16 cellular contexts compared by ENCODE assay signal in genomic region chr1:47635111-47635510, GRCh38.
DNase-seq lines count a peak whose midpoint lies in the region; ATAC-seq and TF ChIP-seq lines count a peak whose summit lies in the region.
"Had no signal": no experiment of that assay in that cellular context is flagged by ENCODE, and none has a peak within 500 bp of the region (broad histone marks: within the 10 kb centered on the region; RNA-seq: fewer than 3 reads in every experiment).

No MANE protein-coding gene starts in this region.

- H2BK12ac ChIP-seq in mesenchymal stem cell (ENCODE audit: low read length in 2 of 2) (no peak overlapping the region), trophoblast cell (ENCODE audit: low read length) (no peak overlapping the region)

- H2AFZ ChIP-seq in mesenchymal stem cell (ENCODE audit: low read depth, low read length) (no peak overlapping the region), trophoblast cell (ENCODE audit: insufficient read depth, low read length, poor library complexity) (no peak overlapping the region)

- H3K4me3 ChIP-seq in mesenchymal stem cell (ENCODE audit: insufficient read depth in 1 of 2, low read depth in 1 of 2, low read length in 2 of 2) (no peak overlapping the region), trophoblast cell (ENCODE audit: low read depth, low read length) (no peak overlapping the region)
- H3K4me3 ChIP-seq: A549 had no signal

- no peak overlapping the region for H4K12ac ChIP-seq in trophoblast cell (ENCODE audit: low read depth, low read length)

- no peak for ATAC-seq in SK-N-SH treated with all-trans-retinoic acid at 6 μM for 48 hours
- ATAC-seq in GM19351 (IDR thresholded peaks at IDR 0.05; ENCODE audit: unreplicated experiment) = no peak
- ATAC-seq: A549; CD8-positive, alpha-beta T cell; HCT116 had no signal

- peak overlapping the region; percentile 45 for H3K9ac ChIP-seq in mesenchymal stem cell (ENCODE audit: low read length)
- H3K9ac ChIP-seq in trophoblast cell (ENCODE audit: low read length) = peak overlapping the region; percentile 38
- H3K9ac ChIP-seq: KMS-11 had no signal

- H3K14ac ChIP-seq in mesenchymal stem cell (ENCODE audit: low read length in 2 of 2) (no peak overlapping the region), trophoblast cell (ENCODE audit: low read length) (no peak overlapping the region)

- H3K36me3 ChIP-seq in mesenchymal stem cell (ENCODE audit: control insufficient read depth in 1 of 2, insufficient read depth in 2 of 2, low read depth in 1 of 2, low read length in 2 of 2) (no peaks in the 10 kb centered on the region), trophoblast cell (ENCODE audit: control insufficient read depth in 1 of 2, insufficient read depth in 2 of 2, low read length in 2 of 2) (no peaks in the 10 kb centered on the region)

- H3K27ac ChIP-seq in mesenchymal stem cell (ENCODE audit: low read length, poor library complexity, severe bottlenecking) (no peak overlapping the region), trophoblast cell (ENCODE audit: low read depth, low read length) (no peak overlapping the region)
- H3K27ac ChIP-seq: 22Rv1, A549, KMS-11 had no signal

- H3K9me3 ChIP-seq in mesenchymal stem cell (ENCODE audit: control insufficient read depth, low read length) (no peaks in the 10 kb centered on the region), trophoblast cell (ENCODE audit: insufficient read depth, low read depth, low read length) (peaks cover 1% of the 10 kb centered on the region)
- H3K9me3 ChIP-seq: A549 had no signal

- H2AK5ac ChIP-seq in mesenchymal stem cell (ENCODE audit: low read length, severe bottlenecking) (no peak overlapping the region), trophoblast cell (ENCODE audit: low read length) (no peak overlapping the region)

- H3K23ac ChIP-seq in mesenchymal stem cell (ENCODE audit: low read length in 2 of 2) (no peak overlapping the region), trophoblast cell (ENCODE audit: low read length) (no peak overlapping the region)

- H3K79me1 ChIP-seq in mesenchymal stem cell (replicated peaks; ENCODE audit: low read length, poor library complexity, severe bottlenecking) (no peaks in the 10 kb centered on the region), trophoblast cell (ENCODE audit: low read length) (no peaks in the 10 kb centered on the region)

- peak; percentile 16 for DNase-seq in DMS79 (lab: John Stamatoyannopoulos, UW)
- DNase-seq in DMS79 treated with DMSO at 0.1 percent for 48 hours (lab: John Stamatoyannopoulos, UW) = no peak
- DNase-seq in mesenchymal stem cell = no peak
- DNase-seq in trophoblast cell = no peak
- DNase-seq in retina = no peak
- DNase-seq: AML-193; Calu3; CD8-positive, alpha-beta T cell; GOT3; H7 had no signal

- H4K91ac ChIP-seq in mesenchymal stem cell (ENCODE audit: low read length) (no peak overlapping the region), trophoblast cell (ENCODE audit: low read depth, low read length) (no peak overlapping the region)

- no peak overlapping the region for H2BK120ac ChIP-seq in mesenchymal stem cell (ENCODE audit: low read depth, low read length)
- no peak overlapping the region for H2BK120ac ChIP-seq in trophoblast cell (ENCODE audit: insufficient read depth, low read length, poor library complexity)

- H3K27me3 ChIP-seq in mesenchymal stem cell (ENCODE audit: control insufficient read depth in 1 of 2, insufficient read depth in 1 of 2, low read length in 2 of 2) (peaks cover 7 to 34% of the 10 kb centered on the region in 2 experiments), trophoblast cell (ENCODE audit: insufficient read depth, low read length) (no peaks in the 10 kb centered on the region)

- no peak overlapping the region for H2BK15ac ChIP-seq in mesenchymal stem cell (ENCODE audit: low read depth, poor library complexity, severe bottlenecking)

- 99% methylated on average over 5 of the region's 5 CpGs for WGBS in mesenchymal stem cell
- WGBS in trophoblast cell (ENCODE audit: extremely low coverage, insufficient coverage, insufficient read length) = no CpG with 5 or more reads among the region's 5 CpGs

- H3K4ac ChIP-seq in mesenchymal stem cell (ENCODE audit: low read depth in 1 of 2, low read length in 2 of 2) (no peak overlapping the region), trophoblast cell (ENCODE audit: low read depth, low read length) (no peak overlapping the region)

- no peaks in the 10 kb centered on the region for H3K79me2 ChIP-seq in trophoblast cell (ENCODE audit: control insufficient read depth, insufficient read depth, low read length, poor library complexity)

- H4K8ac ChIP-seq in mesenchymal stem cell (ENCODE audit: low read length) = no peak overlapping the region
- no peak overlapping the region for H4K8ac ChIP-seq in trophoblast cell (ENCODE audit: low read depth, low read length)

- no peaks in the 10 kb centered on the region for H3K4me1 ChIP-seq in mesenchymal stem cell (ENCODE audit: control insufficient read depth, insufficient read depth, low read depth, low read length)
- H3K4me1 ChIP-seq in trophoblast cell (ENCODE audit: control insufficient read depth in 1 of 2, insufficient read depth in 2 of 2, low read length in 2 of 2) = no peaks in the 10 kb centered on the region
- H3K4me1 ChIP-seq: A549 had no signal

- H3K18ac ChIP-seq in mesenchymal stem cell (ENCODE audit: low read depth in 1 of 2, low read length in 2 of 2) = no peak overlapping the region
- no peak overlapping the region for H3K18ac ChIP-seq in trophoblast cell (ENCODE audit: low read length)

- H3K4me2 ChIP-seq in mesenchymal stem cell (ENCODE audit: low read length, poor library complexity, severe bottlenecking) (no peak overlapping the region), trophoblast cell (ENCODE audit: low read length) (no peak overlapping the region)
- H3K4me2 ChIP-seq: A549, KMS-11 had no signal

- no peak overlapping the region for H2BK5ac ChIP-seq in mesenchymal stem cell (ENCODE audit: low read depth, low read length, poor library complexity, severe bottlenecking)
- no peak overlapping the region for H2BK5ac ChIP-seq in trophoblast cell (ENCODE audit: low read depth, low read length, poor library complexity)

TF ChIP-seq in SK-N-SH treated with all-trans-retinoic acid at 6 μM for 48 hours, 23 proteins besides CTCF, POLR2A, EP300 and RAD21:
- TF ChIP-seq ZC3H10 (CRISPR knock-in tag; IDR thresholded peaks at IDR 0.05) (no peak), ESRRG (CRISPR knock-in tag; IDR thresholded peaks at IDR 0.05) (no peak), SNAI2 (CRISPR knock-in tag; IDR thresholded peaks at IDR 0.05) (no peak), BACH2 (CRISPR knock-in tag; IDR thresholded peaks at IDR 0.05; ENCODE audit: borderline replicate concordance) (no peak), TSHZ2 (CRISPR knock-in tag; IDR thresholded peaks at IDR 0.05) (no peak), OSR1 (CRISPR knock-in tag; IDR thresholded peaks at IDR 0.05) (no peak), PPARA (CRISPR knock-in tag; IDR thresholded peaks at IDR 0.05; ENCODE audit: borderline replicate concordance) (no peak)
